In genomic region chr14:39180553-39180952, GRCh38 we compare ENCODE assay signal across 1 cellular context.
TF ChIP-seq lines count a peak whose summit lies in the region.

No MANE protein-coding gene starts in this region.

TF ChIP-seq in WTC11, 78 proteins besides CTCF, POLR2A, EP300 and RAD21 (continued from another document):
- TF ChIP-seq OVOL2 (CRISPR knock-in tag; IDR thresholded peaks at IDR 0.05; ENCODE audit: borderline replicate concordance) (no peak), ZNF671 (CRISPR knock-in tag; IDR thresholded peaks at IDR 0.05) (0 out of 2 replicates have a peak, but pooled peaks have one; percentile 6), IRF1 (CRISPR knock-in tag; IDR thresholded peaks at IDR 0.05) (no peak), GTF2I (CRISPR knock-in tag; conservative IDR thresholded peaks at IDR 0.05) (no peak), ZNF396 (CRISPR knock-in tag; IDR thresholded peaks at IDR 0.05; ENCODE audit: borderline replicate concordance) (no peak)
